In genomic region chr6:43895656-43896055, GRCh38 we compare ENCODE assay signal across 23 cellular contexts.
"Had no signal": no experiment of that assay in that cellular context is flagged by ENCODE, and none has a peak within 500 bp of the region (broad histone marks: within the 10 kb centered on the region; RNA-seq: fewer than 3 reads in every experiment).

No MANE protein-coding gene starts in this region.

- H3K27ac Mint-ChIP-seq: mesothelial cell of epicardium, naive B cell had no signal

- H3K36me3 ChIP-seq: esophagus muscularis mucosa, gastroesophageal sphincter, heart left ventricle, left lung, lower lobe of right lung had no signal

- H2AFZ ChIP-seq: hepatocyte had no signal

- H3K4me3 Mint-ChIP-seq: mesothelial cell of epicardium, naive B cell had no signal

- H3K9me3 Mint-ChIP-seq: mesothelial cell of epicardium had no signal

- H3K27me3 ChIP-seq: dorsolateral prefrontal cortex, hepatocyte had no signal

- FAIRE-seq: colon, endothelial cell of umbilical vein, frontal cortex, islet of Langerhans, keratinocyte had no signal

- H3K4me2 ChIP-seq: hepatocyte had no signal

- DNase-seq: dermis blood vessel endothelial cell; dorsolateral prefrontal cortex; effector CD4-positive, alpha-beta T cell; effector memory CD4-positive, alpha-beta T cell; foreskin keratinocyte; heart left ventricle; left cardiac atrium; left ventricle myocardium superior; lower lobe of right lung; mesenchymal stem cell; mucosa of descending colon; naive B cell had no signal

- H3K27ac ChIP-seq: coronary artery, dorsolateral prefrontal cortex, esophagus muscularis mucosa, foreskin keratinocyte, gastroesophageal sphincter, heart left ventricle, hepatocyte, left lung, lower lobe of right lung had no signal

- H3K36me3 Mint-ChIP-seq: mesothelial cell of epicardium, naive B cell had no signal

- H3K9me3 ChIP-seq: esophagus muscularis mucosa, gastroesophageal sphincter, heart left ventricle, left lung, lower lobe of right lung, mucosa of descending colon had no signal

- H3K4me3 ChIP-seq: coronary artery, dorsolateral prefrontal cortex, esophagus muscularis mucosa, gastroesophageal sphincter, heart left ventricle, hepatocyte, left lung, lower lobe of right lung, mucosa of descending colon had no signal

- H3K4me1 Mint-ChIP-seq: naive B cell had no signal

- H3K4me1 ChIP-seq: foreskin keratinocyte, left lung, lower lobe of right lung had no signal
